Comparison of ENCODE assay signal across 24 cellular contexts in the genomic region with DNA sequence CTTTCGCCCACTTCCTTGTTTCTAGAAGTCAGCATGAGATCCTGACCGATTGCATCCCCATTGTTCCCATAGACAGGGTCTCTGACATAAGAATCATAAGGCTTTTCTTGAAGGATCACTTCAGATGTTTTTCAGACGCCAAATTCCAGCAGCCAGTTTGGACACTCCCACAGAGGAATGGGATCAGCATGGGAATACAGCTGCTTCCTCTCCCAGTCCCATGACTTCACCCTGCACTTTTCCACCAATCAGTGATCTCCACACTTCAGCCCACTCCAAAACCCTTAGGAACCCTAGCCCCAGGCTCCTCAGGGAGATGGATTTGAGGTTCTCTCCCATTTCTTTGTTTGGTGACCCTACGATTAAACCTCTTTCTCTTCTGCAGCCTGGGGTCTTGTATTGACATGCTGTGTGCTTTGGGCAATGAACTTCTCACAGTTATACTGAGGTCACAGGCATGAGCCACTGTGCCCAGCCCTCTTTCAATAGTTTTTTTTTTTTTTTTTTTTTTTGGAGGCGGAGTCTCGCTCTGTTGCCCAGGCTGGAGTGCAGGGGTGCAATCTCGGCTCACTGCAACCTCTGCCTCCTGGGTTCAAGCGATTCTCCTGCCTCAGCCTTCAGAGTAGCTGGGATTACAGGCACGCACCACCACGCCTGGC. TPM values are rescaled to one million over a fixed set of nuclear protein-coding genes. Genes with fewer than 3 reads are reported as not detected.
DNase-seq lines count a peak whose midpoint lies in the region; ATAC-seq, FAIRE-seq and TF ChIP-seq lines count a peak whose summit lies in the region.
"Had no signal": no experiment of that assay in that cellular context is flagged by ENCODE, and none has a peak within 500 bp of the region (broad histone marks: within the 10 kb centered on the region; RNA-seq: fewer than 3 reads in every experiment).

No MANE protein-coding gene starts in this region.

- WGBS in heart left ventricle, 4 donors = 74 to 79% (median 77%) methylated on average over 10 of the region's 10 CpGs

- intact Hi-C loops in heart left ventricle (cut with DNase I) = no loop called here
- intact Hi-C loops in cardiac septum (cut with DNase I) = no loop called here
- intact Hi-C loops in upper lobe of right lung (cut with DNase I) = no loop called here

- TF ChIP-seq CTCF in heart left ventricle (IDR thresholded peaks at IDR 0.05) (no peak), bronchial epithelial cell (IDR thresholded peaks at IDR 0.05; ENCODE audit: insufficient read depth, low read length, severe bottlenecking) (no peak), upper lobe of right lung (IDR thresholded peaks at IDR 0.05) (no peak)

- no peak overlapping the region for H3K4me3 ChIP-seq in heart left ventricle
- H3K4me3 ChIP-seq in bronchial epithelial cell (ENCODE audit: low read depth, low read length) = no peak overlapping the region
- no peak overlapping the region for H3K4me3 ChIP-seq in upper lobe of right lung
- H3K4me3 ChIP-seq: coronary artery, vagina had no signal

- DNase-seq in heart left ventricle = peak in 1 of 5 donors; percentile 42
- no peak for DNase-seq in cardiac septum (ENCODE audit: low spot score)
- peak; percentile 39 for DNase-seq in bronchial epithelial cell (ENCODE audit: low read depth)
- DNase-seq in hepatic stellate cell (ENCODE audit: low spot score) = peak; percentile 48
- no peak for DNase-seq in upper lobe of right lung
- DNase-seq in NCI-H2196 treated with DMSO at 0.1 percent for 48 hours (lab: John Stamatoyannopoulos, UW; ENCODE audit: unreplicated experiment) = no peak
- DNase-seq: activated CD4-positive, alpha-beta memory T cell treated with anti-CD3 and anti-CD28 coated beads for 36 hours; activated naive CD4-positive, alpha-beta T cell treated with anti-CD3 and anti-CD28 coated beads, Interleukin-2, amount 50 U/mL, for 16 hours; activated T-cell treated with anti-CD3 and anti-CD28 coated beads, Interleukin-2, amount 50 U/mL, for 24 hours; CD4-positive, CD25-positive, alpha-beta regulatory T cell; DND-41; islet precursor cell; midbrain; NCI-H1092 treated with DMSO at 0.1 percent for 48 hours; NCI-H2107; NCI-H774; occipital lobe had no signal

- ATAC-seq in heart left ventricle (peak; percentile 44 to 81 (median 73)), upper lobe of right lung (peak; percentile 17), GM18517 (IDR thresholded peaks at IDR 0.05; ENCODE audit: unreplicated experiment) (no peak), HG02588 (IDR thresholded peaks at IDR 0.05; ENCODE audit: unreplicated experiment) (no peak)
- ATAC-seq: Panc1, sciatic nerve had no signal

- no peak for FAIRE-seq in bronchial epithelial cell (lab: Jason Lieb, UNC)

- H3K27ac ChIP-seq in heart left ventricle (peak overlapping the region in 2 of 12 donors; percentile 12 to 22), upper lobe of right lung (no peak overlapping the region)
- H3K27ac ChIP-seq: coronary artery, epithelial cell of prostate, vagina had no signal

- peaks cover 0 to 11% (median 0%) of the 10 kb centered on the region in 12 donors for H3K9me3 ChIP-seq in heart left ventricle
- H3K9me3 ChIP-seq in upper lobe of right lung = no peaks in the 10 kb centered on the region
- H3K9me3 ChIP-seq: vagina had no signal

- peaks cover 0 to 11% (median 0%) of the 10 kb centered on the region in 12 donors for H3K4me1 ChIP-seq in heart left ventricle
- no peaks in the 10 kb centered on the region for H3K4me1 ChIP-seq in upper lobe of right lung
- H3K4me1 ChIP-seq: vagina had no signal

- TF ChIP-seq POLR2A in heart left ventricle (IDR thresholded peaks at IDR 0.05) = no peak

- H3K36me3 ChIP-seq in heart left ventricle (no peaks in the 10 kb centered on the region), bronchial epithelial cell (ENCODE audit: control insufficient read depth, insufficient read depth, low read length) (no peaks in the 10 kb centered on the region), upper lobe of right lung (no peaks in the 10 kb centered on the region)
- H3K36me3 ChIP-seq: vagina had no signal

- no peaks in the 10 kb centered on the region for H3K27me3 ChIP-seq in heart left ventricle
- H3K27me3 ChIP-seq in bronchial epithelial cell (ENCODE audit: control insufficient read depth, insufficient read depth, low read length) = no peaks in the 10 kb centered on the region
- no peaks in the 10 kb centered on the region for H3K27me3 ChIP-seq in upper lobe of right lung
- H3K27me3 ChIP-seq: vagina had no signal

RNA-seq across cellular contexts. Expression of gene CHST3, which starts 52.8 kb away (rescaled TPM):
- total RNA-seq in heart left ventricle = 10 to 100 TPM; 12.0 to 51.3 (median 25.0) TPM
- polyA plus RNA-seq in heart left ventricle = 10 to 100 TPM in 1 of 2 donors, 1 to 10 TPM in 1; 8.1 to 30.4 TPM
- 24.4 TPM for total RNA-seq in cardiac septum
- total RNA-seq in bronchial epithelial cell = 11.4 and 16.6 TPM in 2 replicates
- total RNA-seq in upper lobe of right lung = 15.6 TPM
- total RNA-seq: CD4-positive, CD25-positive, alpha-beta regulatory T cell had no signal
- polyA plus RNA-seq: CD4-positive, CD25-positive, alpha-beta regulatory T cell had no signal

Comparison
In these comparisons a context has a peak if more than half of its experiments do, and no peak if none do; other contexts are left out.
1. ATAC-seq: peak in heart left ventricle (4 of 4) and upper lobe of right lung (single experiment); none in GM18517 (single experiment) and HG02588 (single experiment).
2. DNase-seq: peak in bronchial epithelial cell (single experiment) and hepatic stellate cell (single experiment); none in cardiac septum (single experiment), upper lobe of right lung (single experiment) and NCI-H2196 treated with DMSO at 0.1 percent for 48 hours (single experiment).